In genomic region chr15:66461917-66462316, GRCh38 we compare ENCODE assay signal across 20 cellular contexts. TPM values are rescaled to one million over a fixed set of nuclear protein-coding genes. Genes with fewer than 3 reads are reported as not detected.
A peak's percentile ranks its signal among the peaks of the same experiment; 100 is the strongest.
DNase-seq lines count a peak whose midpoint lies in the region; ATAC-seq and TF ChIP-seq lines count a peak whose summit lies in the region.
"Had no signal": no experiment of that assay in that cellular context is flagged by ENCODE, and none has a peak within 500 bp of the region (broad histone marks: within the 10 kb centered on the region; RNA-seq: fewer than 3 reads in every experiment).

No MANE protein-coding gene starts in this region.

- H3K27ac ChIP-seq in heart left ventricle: no peak overlapping the region
- H3K27ac ChIP-seq: lower lobe of right lung, suprapubic skin had no signal

- H3K36me3 ChIP-seq in heart left ventricle: peaks cover 0 to 15% (median 0%) of the 10 kb centered on the region in 9 donors
- H3K36me3 ChIP-seq: lower lobe of right lung, suprapubic skin had no signal

- peak; percentile 18 for DNase-seq in EH (ENCODE audit: low read depth)
- peak; percentile 13 for DNase-seq in NCI-H69 (lab: John Stamatoyannopoulos, UW)
- no peak for DNase-seq in osteocyte (ENCODE audit: extremely low spot score, unreplicated experiment)
- DNase-seq in NCI-H510A (lab: John Stamatoyannopoulos, UW): no peak
- DNase-seq in heart left ventricle: no peak
- DNase-seq: activated CD4-positive, CD25-positive, alpha-beta regulatory T cell treated with anti-CD3 and anti-CD28 coated beads, Interleukin-2, amount 50 U/mL, for 72 hours; activated CD8-positive, alpha-beta T cell treated with anti-CD3 and anti-CD28 coated beads, Interleukin-2, amount 10 ng/mL, durations not matched to agents 7 days and 5 days; activated naive CD4-positive, alpha-beta T cell treated with anti-CD3 and anti-CD28 coated beads for 36 hours; activated T-cell treated with anti-CD3 and anti-CD28 coated beads, Interleukin-2, amount 50 U/mL, for 24 hours; aorta; CD4-positive, alpha-beta memory T cell; DND-41; effector memory CD8-positive, alpha-beta T cell; lower lobe of right lung; NCI-H2107; T1000 had no signal

- intact Hi-C loops in heart left ventricle (cut with DNase I): no loop called here

- H3K4me1 Mint-ChIP-seq in osteocyte (ENCODE audit: unreplicated experiment): peaks cover 13% of the 10 kb centered on the region

- peaks cover 0 to 4% (median 0%) of the 10 kb centered on the region in 12 donors for H3K4me1 ChIP-seq in heart left ventricle

- no peak for TF ChIP-seq POLR2A in heart left ventricle (IDR thresholded peaks at IDR 0.05)

- ATAC-seq in esophagus mucosa (peak; percentile 75), heart left ventricle (no peak), GM18517 (IDR thresholded peaks at IDR 0.05; ENCODE audit: unreplicated experiment) (no peak)
- ATAC-seq: activated CD8-positive, alpha-beta T cell treated with anti-CD3 and anti-CD28 coated beads, Interleukin-2, amount 10 ng/mL, durations not matched to agents 7 days and 5 days; effector memory CD8-positive, alpha-beta T cell; lower lobe of right lung; SK-N-SH treated with all-trans-retinoic acid at 6 μM for 48 hours had no signal

- no peaks in the 10 kb centered on the region for H3K27me3 Mint-ChIP-seq in osteocyte (ENCODE audit: unreplicated experiment)
- H3K27me3 Mint-ChIP-seq: activated T-cell treated with anti-CD3 and anti-CD28 coated beads, Interleukin-2, amount 50 U/mL, for 24 hours; CD4-positive, alpha-beta memory T cell; effector memory CD8-positive, alpha-beta T cell had no signal

- H3K9me3 Mint-ChIP-seq in osteocyte (ENCODE audit: unreplicated experiment): no peaks in the 10 kb centered on the region
- H3K9me3 Mint-ChIP-seq: activated T-cell treated with anti-CD3 and anti-CD28 coated beads, Interleukin-2, amount 50 U/mL, for 24 hours; CD4-positive, alpha-beta memory T cell; effector memory CD8-positive, alpha-beta T cell had no signal

- H3K36me3 Mint-ChIP-seq in osteocyte (ENCODE audit: unreplicated experiment): peaks cover 3% of the 10 kb centered on the region

- TF ChIP-seq CTCF in osteocyte (IDR thresholded peaks at IDR 0.05) (no peak), heart left ventricle (IDR thresholded peaks at IDR 0.05) (no peak)

- 92 to 100% (median 98%) methylated on average over 2 of the region's 2 CpGs for WGBS in heart left ventricle, 4 donors

- H3K27me3 ChIP-seq in heart left ventricle: no peaks in the 10 kb centered on the region
- H3K27me3 ChIP-seq: suprapubic skin had no signal

- H3K4me3 Mint-ChIP-seq in osteocyte (ENCODE audit: unreplicated experiment): no peak overlapping the region
- H3K4me3 Mint-ChIP-seq: activated CD8-positive, alpha-beta T cell treated with anti-CD3 and anti-CD28 coated beads, Interleukin-2, amount 10 ng/mL, durations not matched to agents 7 days and 5 days; activated naive CD4-positive, alpha-beta T cell treated with anti-CD3 and anti-CD28 coated beads for 36 hours; activated T-cell treated with anti-CD3 and anti-CD28 coated beads, Interleukin-2, amount 50 U/mL, for 24 hours; CD4-positive, alpha-beta memory T cell; effector memory CD8-positive, alpha-beta T cell had no signal

- no peak overlapping the region for H3K4me3 ChIP-seq in heart left ventricle
- H3K4me3 ChIP-seq: lower lobe of right lung, suprapubic skin had no signal

- H3K27ac Mint-ChIP-seq in osteocyte (ENCODE audit: unreplicated experiment): peak overlapping the region; percentile 50
- H3K27ac Mint-ChIP-seq: activated CD8-positive, alpha-beta T cell treated with anti-CD3 and anti-CD28 coated beads, Interleukin-2, amount 10 ng/mL, durations not matched to agents 7 days and 5 days; activated naive CD4-positive, alpha-beta T cell treated with anti-CD3 and anti-CD28 coated beads for 36 hours; activated T-cell treated with anti-CD3 and anti-CD28 coated beads, Interleukin-2, amount 50 U/mL, for 24 hours had no signal

- H3K9me3 ChIP-seq in heart left ventricle: no peaks in the 10 kb centered on the region
- H3K9me3 ChIP-seq: lower lobe of right lung, suprapubic skin had no signal

RNA-seq across cellular contexts. Expression of gene SNAPC5, which starts 35.6 kb away (rescaled TPM):
- 11.4 TPM for total RNA-seq in esophagus mucosa
- 20.8 and 24.8 TPM in 2 replicates for total RNA-seq in osteocyte
- 10 to 100 TPM; 25.4 to 38.6 (median 28.3) TPM for total RNA-seq in heart left ventricle
- polyA plus RNA-seq in heart left ventricle: 10 to 100 TPM; 30.0 to 59.5 TPM

RNA-seq across cellular contexts. Expression of gene RPL4, which starts 42.7 kb away (rescaled TPM):
- total RNA-seq in esophagus mucosa (2,164 TPM), osteocyte (2,560 and 2,646 TPM in 2 replicates), heart left ventricle (1,000 to 10,000 TPM; 1,009 to 1,685 (median 1,364) TPM)
- 1,000 to 10,000 TPM; 1,143 to 4,065 TPM for polyA plus RNA-seq in heart left ventricle

RNA-seq across cellular contexts. Expression of gene ZWILCH, which starts 43.2 kb away (rescaled TPM):
- total RNA-seq in esophagus mucosa: 8.9 TPM
- 13.7 and 13.8 TPM in 2 replicates for total RNA-seq in osteocyte
- 1 to 10 TPM; 1.8 to 5.4 (median 2.6) TPM for total RNA-seq in heart left ventricle
- 1 to 10 TPM in 1 of 2 donors, under 1 TPM in 1; 0.53 to 4.7 TPM for polyA plus RNA-seq in heart left ventricle

Comparison
In these comparisons a context has a peak if more than half of its experiments do, and no peak if none do; other contexts are left out.
1. DNase-seq: peak in EH (single experiment) and NCI-H69 (single experiment); none in osteocyte (single experiment), NCI-H510A (single experiment) and heart left ventricle (0 of 5).